Comparison of ENCODE assay signal across 1 cellular context in genomic region chr3:151093905-151094304, GRCh38.
TF ChIP-seq lines count a peak whose summit lies in the region.

No MANE protein-coding gene starts in this region.

TF ChIP-seq in GM12878, 131 proteins besides CTCF, POLR2A, EP300 and RAD21 (continued from another document):
- peak in 1 of 2 experiments; percentile 39; a peak in 1 of 4 replicates for TF ChIP-seq BHLHE40 (IDR thresholded peaks at IDR 0.05; ENCODE audit: borderline replicate concordance in 1 of 2, low read depth in 2 of 2, low read length in 1 of 2)
